18 cellular contexts compared by ENCODE assay signal in the genomic region with DNA sequence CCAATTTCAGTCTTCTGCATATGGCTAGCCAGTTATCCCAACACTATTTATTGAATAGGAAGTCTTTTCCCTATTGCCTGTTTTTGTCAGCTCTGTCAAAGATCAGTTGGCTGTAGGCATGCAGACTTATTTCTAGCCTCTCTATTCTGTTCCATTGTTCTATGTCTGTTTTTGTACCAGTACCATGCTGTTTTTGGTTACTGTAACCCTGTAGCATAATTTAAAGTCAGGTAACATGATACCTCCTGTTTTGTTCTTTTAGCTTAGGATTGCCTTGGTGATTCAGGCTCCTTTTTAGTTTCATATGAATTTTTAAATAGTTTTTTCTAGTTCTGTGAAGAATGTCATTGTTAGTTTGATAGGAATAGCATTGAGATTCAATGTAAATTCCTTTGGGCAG.
A peak's percentile ranks its signal among the peaks of the same experiment; 100 is the strongest.
DNase-seq lines count a peak whose midpoint lies in the region; ATAC-seq and TF ChIP-seq lines count a peak whose summit lies in the region.
"Had no signal": no experiment of that assay in that cellular context is flagged by ENCODE, and none has a peak within 500 bp of the region (broad histone marks: within the 10 kb centered on the region; RNA-seq: fewer than 3 reads in every experiment).

No MANE protein-coding gene starts in this region.

- H3K9me2 ChIP-seq in GM23338 (ENCODE audit: insufficient read depth) (no peaks in the 10 kb centered on the region), PC-3 (replicated peaks; ENCODE audit: low read length) (no peaks in the 10 kb centered on the region), Karpas-422 (replicated peaks; ENCODE audit: insufficient read depth, low read length) (no peaks in the 10 kb centered on the region)

- H3K4me3 Mint-ChIP-seq in GM23338, result no peak overlapping the region
- no peak overlapping the region for H3K4me3 Mint-ChIP-seq in CD14-positive monocyte
- H3K4me3 Mint-ChIP-seq: CD8-positive, alpha-beta memory T cell; T-cell had no signal

- H3K9me3 Mint-ChIP-seq in GM23338 (no peaks in the 10 kb centered on the region), CD14-positive monocyte (peaks cover 0 to 2% (median 0%) of the 10 kb centered on the region in 7 donors)
- H3K9me3 Mint-ChIP-seq: CD8-positive, alpha-beta memory T cell; T-cell had no signal

- POLR2A ChIA-PET in PC-3 (lab: Charles Lee; ENCODE audit: unreplicated experiment), result no interaction called here

- no peaks in the 10 kb centered on the region for H4K20me1 ChIP-seq in GM23338 (replicated peaks; ENCODE audit: insufficient read depth)
- H4K20me1 ChIP-seq in PC-3 (ENCODE audit: low read length), result no peaks in the 10 kb centered on the region
- no peaks in the 10 kb centered on the region for H4K20me1 ChIP-seq in Karpas-422 (ENCODE audit: insufficient read depth, low read depth, low read length)
- H4K20me1 ChIP-seq: BLaER1 treated with 17β-estradiol and CSF1 and Interleukin-3, amounts not matched to agents 10 nM and 100 nM had no signal

- DNase-seq in GM23338 (ENCODE audit: low spot score) (peak; percentile 28), HAP-1 (ENCODE audit: low spot score in 2 of 2) (peak; percentile 9 to 68), PC-3 (no peak), fibroblast of gingiva (ENCODE audit: low read depth) (peak; percentile 20), CD14-positive monocyte (ENCODE audit: low spot score) (no peak), Karpas-422 (no peak)
- DNase-seq: CD8-positive, alpha-beta memory T cell; DMS79; HCEC 1CT; KBM-7; NCI-H1417 treated with DMSO at 0.1 percent for 48 hours; NCI-H1930; NCI-H345; T-cell had no signal

- ATAC-seq in GM23338 (peak; percentile 64), PC-3 (peak; percentile 43; the same call in 1 of the 2 replicates), GM19467 (IDR thresholded peaks at IDR 0.05; ENCODE audit: unreplicated experiment) (no peak)
- ATAC-seq: HepG2, Right ventricle myocardium inferior, T-cell had no signal

- H3K36me3 ChIP-seq in GM23338 (ENCODE audit: insufficient read depth) (no peaks in the 10 kb centered on the region), HAP-1 (replicated peaks) (no peaks in the 10 kb centered on the region), PC-3 (ENCODE audit: low read depth, low read length) (no peaks in the 10 kb centered on the region), Karpas-422 (ENCODE audit: insufficient read depth, low read length) (no peaks in the 10 kb centered on the region)
- H3K36me3 ChIP-seq: BLaER1 treated with 17β-estradiol and CSF1 and Interleukin-3, amounts not matched to agents 10 nM and 100 nM had no signal

- H3K9ac ChIP-seq in PC-3 (ENCODE audit: low read length) (no peak overlapping the region), Karpas-422 (ENCODE audit: low read length) (no peak overlapping the region)
- H3K9ac ChIP-seq: BLaER1 treated with 17β-estradiol and CSF1 and Interleukin-3, amounts not matched to agents 10 nM and 100 nM had no signal

- in situ Hi-C loops in HAP-1 (cut with MboI; ENCODE audit: low sequenced_read_pairs), result no loop called here

- H3K27ac ChIP-seq in GM23338 (ENCODE audit: low read depth) (peak overlapping the region; percentile 12; the same call in 1 of the 2 replicates), PC-3 (ENCODE audit: low read length) (no peak overlapping the region), Karpas-422 (ENCODE audit: low read length) (no peak overlapping the region)
- H3K27ac ChIP-seq: BLaER1 treated with 17β-estradiol and CSF1 and Interleukin-3, amounts not matched to agents 10 nM and 100 nM had no signal

- intact Hi-C loops in PC-3 (cut with micrococcal nuclease), result no loop called here
- intact Hi-C loops in CD14-positive monocyte (cut with micrococcal nuclease), result no loop called here

- peak overlapping the region; percentile 29 for H3K27ac Mint-ChIP-seq in GM23338
- H3K27ac Mint-ChIP-seq in CD14-positive monocyte, result no peak overlapping the region
- H3K27ac Mint-ChIP-seq: CD8-positive, alpha-beta memory T cell; T-cell had no signal

- H3F3A ChIP-seq in GM23338 (replicated peaks; ENCODE audit: low read depth) (no peaks in the 10 kb centered on the region), PC-3 (ENCODE audit: low read length, unreplicated experiment) (peaks cover 4% of the 10 kb centered on the region)

- H3K4me2 ChIP-seq in GM23338, result peak overlapping the region; percentile 44
- H3K4me2 ChIP-seq in PC-3 (ENCODE audit: low read length), result no peak overlapping the region
- no peak overlapping the region for H3K4me2 ChIP-seq in Karpas-422 (ENCODE audit: low read depth, low read length, poor library complexity, severe bottlenecking)
- H3K4me2 ChIP-seq: BLaER1 treated with 17β-estradiol and CSF1 and Interleukin-3, amounts not matched to agents 10 nM and 100 nM had no signal

- TF ChIP-seq CTCF in GM23338 (conservative IDR thresholded peaks at IDR 0.05; ENCODE audit: low read depth in 2 of 2), result no peak
- TF ChIP-seq CTCF in PC-3 (conservative IDR thresholded peaks at IDR 0.05; ENCODE audit: low read depth, low read length), result no peak
- TF ChIP-seq CTCF in CD14-positive monocyte (IDR thresholded peaks at IDR 0.05), result no peak

- H3K9me3 ChIP-seq in HAP-1, result no peaks in the 10 kb centered on the region
- no peaks in the 10 kb centered on the region for H3K9me3 ChIP-seq in PC-3 (ENCODE audit: low read length)
- no peaks in the 10 kb centered on the region for H3K9me3 ChIP-seq in Karpas-422 (ENCODE audit: low read length)
- H3K9me3 ChIP-seq: BLaER1 treated with 17β-estradiol and CSF1 and Interleukin-3, amounts not matched to agents 10 nM and 100 nM had no signal

- no TSS peak for BruUV-seq in PC-3 (replicated peaks; lab: Mats Ljungman, UMichigan)

- no peaks in the 10 kb centered on the region for H3K27me3 Mint-ChIP-seq in GM23338 (ENCODE audit: insufficient read depth, low read depth, poor library complexity)
- peaks cover 0 to 2% (median 1%) of the 10 kb centered on the region in 3 donors for H3K27me3 Mint-ChIP-seq in CD14-positive monocyte (ENCODE audit: low read depth in 3 of 3)

- CTCF ChIA-PET in PC-3 (lab: Charles Lee), result no interaction called here

- H3K4me1 ChIP-seq in GM23338 (ENCODE audit: insufficient read depth) (peaks cover 25% of the 10 kb centered on the region), HAP-1 (peaks cover 17% of the 10 kb centered on the region), PC-3 (ENCODE audit: insufficient read depth, low read length) (peaks cover 25% of the 10 kb centered on the region), Karpas-422 (ENCODE audit: low read length) (peaks cover 3% of the 10 kb centered on the region; the same call in 1 of the 2 replicates)

- no peaks in the 10 kb centered on the region for H3K79me2 ChIP-seq in GM23338 (replicated peaks; ENCODE audit: insufficient read depth)
- no peaks in the 10 kb centered on the region for H3K79me2 ChIP-seq in PC-3 (ENCODE audit: low read length)
- H3K79me2 ChIP-seq in Karpas-422 (ENCODE audit: low read length), result no peaks in the 10 kb centered on the region

- H3K27me3 ChIP-seq in GM23338 (ENCODE audit: insufficient read depth), result no peaks in the 10 kb centered on the region
- peaks cover 12% of the 10 kb centered on the region for H3K27me3 ChIP-seq in HAP-1 (ENCODE audit: low read depth)
- H3K27me3 ChIP-seq in PC-3 (ENCODE audit: low read length), result no peaks in the 10 kb centered on the region
- H3K27me3 ChIP-seq in Karpas-422 (ENCODE audit: low read length), result no peaks in the 10 kb centered on the region
- H3K27me3 ChIP-seq: BLaER1 treated with 17β-estradiol and CSF1 and Interleukin-3, amounts not matched to agents 10 nM and 100 nM had no signal

- H3K4me1 Mint-ChIP-seq in GM23338, result peaks cover 21% of the 10 kb centered on the region
- no peaks in the 10 kb centered on the region for H3K4me1 Mint-ChIP-seq in CD14-positive monocyte
- H3K4me1 Mint-ChIP-seq: CD8-positive, alpha-beta memory T cell; T-cell had no signal

- H3K36me3 Mint-ChIP-seq in GM23338 (ENCODE audit: low read depth) (no peaks in the 10 kb centered on the region), CD14-positive monocyte (no peaks in the 10 kb centered on the region)
- H3K36me3 Mint-ChIP-seq: CD8-positive, alpha-beta memory T cell; T-cell had no signal

- H2AFZ ChIP-seq in GM23338, result no peak overlapping the region
- no peak overlapping the region for H2AFZ ChIP-seq in PC-3 (ENCODE audit: low read length)
- H2AFZ ChIP-seq in Karpas-422 (ENCODE audit: low read length), result no peak overlapping the region

- H3K4me3 ChIP-seq in GM23338 (peak overlapping the region; percentile 11; the same call in 1 of the 2 replicates), HAP-1 (no peak overlapping the region), PC-3 (ENCODE audit: low read length) (no peak overlapping the region), Karpas-422 (ENCODE audit: low read length) (no peak overlapping the region)
- H3K4me3 ChIP-seq: BLaER1 treated with 17β-estradiol and CSF1 and Interleukin-3, amounts not matched to agents 10 nM and 100 nM had no signal

TF ChIP-seq in GM23338, 12 proteins besides CTCF, POLR2A, EP300 and RAD21 (continues in another document):
- TF ChIP-seq CREB1 (CRISPR knock-in tag; IDR thresholded peaks at IDR 0.05; ENCODE audit: low read depth), result no peak

Comparison
In these comparisons a context has a peak if more than half of its experiments do, and no peak if none do; other contexts are left out.
1. DNase-seq: peak in GM23338 (single experiment), HAP-1 (2 of 2) and fibroblast of gingiva (single experiment); none in PC-3 (single experiment), CD14-positive monocyte (single experiment) and Karpas-422 (single experiment).